ENCODE assay signal across 15 cellular contexts in genomic region chr10:76624470-76624869, GRCh38.
DNase-seq lines count a peak whose midpoint lies in the region; ATAC-seq and TF ChIP-seq lines count a peak whose summit lies in the region.
"Had no signal": no experiment of that assay in that cellular context is flagged by ENCODE, and none has a peak within 500 bp of the region (broad histone marks: within the 10 kb centered on the region; RNA-seq: fewer than 3 reads in every experiment).

No MANE protein-coding gene starts in this region.

- H3K27me3 Mint-ChIP-seq in chondrocyte (ENCODE audit: low read depth) = no peaks in the 10 kb centered on the region
- H3K27me3 Mint-ChIP-seq: activated T-cell treated with anti-CD3 and anti-CD28 coated beads, Interleukin-2, amount 50 U/mL, for 24 hours had no signal

- H3K9me3 Mint-ChIP-seq in chondrocyte (ENCODE audit: low read depth) = peaks cover 12% of the 10 kb centered on the region

- H3K4me1 Mint-ChIP-seq in chondrocyte (ENCODE audit: low read depth) = peaks cover 13% of the 10 kb centered on the region

- ATAC-seq in GM19328 (IDR thresholded peaks at IDR 0.05; ENCODE audit: unreplicated experiment) (peak; percentile 88), HG02759 (IDR thresholded peaks at IDR 0.05; ENCODE audit: unreplicated experiment) (peak; percentile 92), HG03469 (IDR thresholded peaks at IDR 0.05; ENCODE audit: unreplicated experiment) (peak; percentile 97)
- ATAC-seq: heart right ventricle had no signal

- no peaks in the 10 kb centered on the region for H3K36me3 Mint-ChIP-seq in chondrocyte (ENCODE audit: low read depth)

- DNase-seq in CD1c-positive myeloid dendritic cell (ENCODE audit: extremely low spot score) = peak; percentile 42
- no peak for DNase-seq in NCI-H2227 treated with DMSO at 0.1 percent for 48 hours (lab: John Stamatoyannopoulos, UW)
- DNase-seq in DMS79 treated with DMSO at 0.1 percent for 48 hours (lab: John Stamatoyannopoulos, UW) = no peak
- no peak for DNase-seq in chondrocyte (ENCODE audit: low spot score)
- DNase-seq in dermis blood vessel endothelial cell = no peak
- DNase-seq: 8988T; activated T-cell treated with anti-CD3 and anti-CD28 coated beads, Interleukin-2, amount 50 U/mL, for 24 hours; anterior cingulate cortex; heart right ventricle; PC-9; stimulated activated CD4-positive, alpha-beta T cell treated with anti-CD3 and anti-CD28 coated beads, Interleukin-12 subunit alpha, Interleukin-12 subunit beta, amount 100 ng/mL, for 4 hours; stimulated activated naive CD4-positive, alpha-beta T cell had no signal

- H3K27ac Mint-ChIP-seq in chondrocyte (ENCODE audit: unreplicated experiment) = no peak overlapping the region
- H3K27ac Mint-ChIP-seq: activated T-cell treated with anti-CD3 and anti-CD28 coated beads, Interleukin-2, amount 50 U/mL, for 24 hours had no signal

- H3K4me3 Mint-ChIP-seq in chondrocyte (ENCODE audit: unreplicated experiment) = no peak overlapping the region
- H3K4me3 Mint-ChIP-seq: activated T-cell treated with anti-CD3 and anti-CD28 coated beads, Interleukin-2, amount 50 U/mL, for 24 hours had no signal

- no peak for TF ChIP-seq CTCF in chondrocyte (IDR thresholded peaks at IDR 0.05)
